In the genomic region with DNA sequence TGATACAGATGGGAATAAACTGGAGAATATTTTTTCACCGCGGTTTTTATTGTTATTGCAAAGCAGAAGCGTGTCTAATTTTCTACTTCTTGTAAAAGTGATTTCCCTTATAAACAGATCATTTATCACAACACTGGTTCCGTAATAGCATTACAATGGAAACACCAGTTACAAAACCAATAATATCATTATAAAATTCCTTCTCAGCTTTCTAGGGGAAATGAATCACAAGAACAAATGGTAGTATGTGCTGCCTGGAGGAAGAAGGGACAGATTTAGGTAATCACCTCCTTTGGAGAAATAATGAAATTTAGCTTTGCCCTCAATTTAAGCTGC, we compare ENCODE assay signal across 1 cellular context.
TF ChIP-seq lines count a peak whose summit lies in the region.

No MANE protein-coding gene starts in this region.

TF ChIP-seq in GM12878, 131 proteins besides CTCF, POLR2A, EP300 and RAD21 (continued from another document):
- TF ChIP-seq MEF2B (IDR thresholded peaks at IDR 0.05; ENCODE audit: partially characterized antibody, poor library complexity, severe bottlenecking) (no peak), BRCA1 (IDR thresholded peaks at IDR 0.05; ENCODE audit: low read depth, low read length) (no peak), MTA3 (IDR thresholded peaks at IDR 0.05; ENCODE audit: borderline replicate concordance, low read length) (no peak), GATAD2B (conservative IDR thresholded peaks at IDR 0.05; ENCODE audit: low read depth) (no peak)
- TF ChIP-seq, protein P1, sequence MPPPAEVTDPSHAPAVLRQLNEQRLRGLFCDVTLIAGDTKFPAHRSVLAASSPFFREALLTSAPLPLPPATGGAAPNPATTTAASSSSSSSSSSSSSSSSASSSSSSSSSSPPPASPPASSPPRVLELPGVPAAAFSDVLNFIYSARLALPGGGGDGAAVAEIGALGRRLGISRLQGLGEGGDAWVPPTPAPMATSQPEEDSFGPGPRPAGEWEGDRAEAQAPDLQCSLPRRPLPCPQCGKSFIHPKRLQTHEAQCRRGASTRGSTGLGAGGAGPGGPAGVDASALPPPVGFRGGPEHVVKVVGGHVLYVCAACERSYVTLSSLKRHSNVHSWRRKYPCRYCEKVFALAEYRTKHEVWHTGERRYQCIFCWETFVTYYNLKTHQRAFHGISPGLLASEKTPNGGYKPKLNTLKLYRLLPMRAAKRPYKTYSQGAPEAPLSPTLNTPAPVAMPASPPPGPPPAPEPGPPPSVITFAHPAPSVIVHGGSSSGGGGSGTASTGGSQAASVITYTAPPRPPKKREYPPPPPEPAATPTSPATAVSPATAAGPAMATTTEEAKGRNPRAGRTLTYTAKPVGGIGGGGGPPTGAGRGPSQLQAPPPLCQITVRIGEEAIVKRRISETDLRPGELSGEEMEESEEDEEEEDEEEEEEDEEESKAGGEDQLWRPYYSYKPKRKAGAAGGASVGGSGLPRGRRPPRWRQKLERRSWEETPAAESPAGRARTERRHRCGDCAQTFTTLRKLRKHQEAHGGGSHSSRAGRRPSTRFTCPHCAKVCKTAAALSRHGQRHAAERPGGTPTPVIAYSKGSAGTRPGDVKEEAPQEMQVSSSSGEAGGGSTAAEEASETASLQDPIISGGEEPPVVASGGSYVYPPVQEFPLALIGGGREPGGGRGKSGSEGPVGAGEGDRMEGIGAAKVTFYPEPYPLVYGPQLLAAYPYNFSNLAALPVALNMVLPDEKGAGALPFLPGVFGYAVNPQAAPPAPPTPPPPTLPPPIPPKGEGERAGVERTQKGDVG (CRISPR knock-in tag; IDR thresholded peaks at IDR 0.05), result no peak
- TF ChIP-seq, protein P2, sequence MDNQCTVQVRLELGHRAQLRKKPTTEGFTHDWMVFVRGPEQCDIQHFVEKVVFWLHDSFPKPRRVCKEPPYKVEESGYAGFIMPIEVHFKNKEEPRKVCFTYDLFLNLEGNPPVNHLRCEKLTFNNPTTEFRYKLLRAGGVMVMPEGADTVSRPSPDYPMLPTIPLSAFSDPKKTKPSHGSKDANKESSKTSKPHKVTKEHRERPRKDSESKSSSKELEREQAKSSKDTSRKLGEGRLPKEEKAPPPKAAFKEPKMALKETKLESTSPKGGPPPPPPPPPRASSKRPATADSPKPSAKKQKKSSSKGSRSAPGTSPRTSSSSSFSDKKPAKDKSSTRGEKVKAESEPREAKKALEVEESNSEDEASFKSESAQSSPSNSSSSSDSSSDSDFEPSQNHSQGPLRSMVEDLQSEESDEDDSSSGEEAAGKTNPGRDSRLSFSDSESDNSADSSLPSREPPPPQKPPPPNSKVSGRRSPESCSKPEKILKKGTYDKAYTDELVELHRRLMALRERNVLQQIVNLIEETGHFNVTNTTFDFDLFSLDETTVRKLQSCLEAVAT (IDR thresholded peaks at IDR 0.05), result peak; percentile 81; the same call in 1 of the 2 replicates
